Comparison of ENCODE assay signal across 8 cellular contexts in genomic region chr10:114172776-114173555, GRCh38.
A peak's percentile ranks its signal among the peaks of the same experiment; 100 is the strongest.
DNase-seq lines count a peak whose midpoint lies in the region; TF ChIP-seq lines count a peak whose summit lies in the region.

No MANE protein-coding gene starts in this region.

- H3K27ac ChIP-seq in KMS-11: peak overlapping the region; percentile 75; the same call in 1 of the 2 replicates

- TF ChIP-seq CTCF in AG10803 (conservative IDR thresholded peaks at IDR 0.05; ENCODE audit: low read length) (no peak), KMS-11 (conservative IDR thresholded peaks at IDR 0.05; ENCODE audit: low read depth, low read length) (no peak)

- H3K9ac ChIP-seq in KMS-11: peak overlapping the region; percentile 89

- peaks cover 55% of the 10 kb centered on the region; the same call in 1 of the 2 replicates for H3K79me2 ChIP-seq in KMS-11 (ENCODE audit: insufficient read depth, low read depth)

- peak overlapping the region; percentile 97 for H2AFZ ChIP-seq in KMS-11 (ENCODE audit: low read depth)

- H3K4me3 ChIP-seq in AG10803 (ENCODE audit: low read length) (peak overlapping the region; percentile 98), KMS-11 (IDR thresholded peaks at IDR 0.05; ENCODE audit: insufficient read depth, low read depth, low read length) (no peak overlapping the region)

- DNase-seq in AG10803 (ENCODE audit: low read depth) (no peak), midbrain (lab: John Stamatoyannopoulos, UW) (peak; percentile 31), COR-L47 (lab: John Stamatoyannopoulos, UW) (no peak), NCI-H1694 (lab: John Stamatoyannopoulos, UW) (no peak), NCI-H345 treated with DMSO at 0.1 percent for 48 hours (lab: John Stamatoyannopoulos, UW; ENCODE audit: unreplicated experiment) (no peak), NCI-H187 treated with DMSO at 0.1 percent for 48 hours (lab: John Stamatoyannopoulos, UW) (no peak)
- peak; percentile 4 for DNase-seq in central memory CD4-positive, alpha-beta T cell

- peak overlapping the region; percentile 74 for H3K4me2 ChIP-seq in KMS-11

- peaks cover 33% of the 10 kb centered on the region for H3K4me1 ChIP-seq in KMS-11 (ENCODE audit: low read depth, poor library complexity, severe bottlenecking)

- no peaks in the 10 kb centered on the region for H4K20me1 ChIP-seq in KMS-11 (ENCODE audit: insufficient read depth)

- H3K36me3 ChIP-seq in KMS-11 (ENCODE audit: insufficient read depth): no peaks in the 10 kb centered on the region

- no peaks in the 10 kb centered on the region for H3K27me3 ChIP-seq in KMS-11 (ENCODE audit: insufficient read depth, low read depth)

Comparison
In these comparisons a context has a peak if more than half of its experiments do, and no peak if none do; other contexts are left out.
1. DNase-seq: peak in central memory CD4-positive, alpha-beta T cell (single experiment) and midbrain (single experiment); none in AG10803 (single experiment), COR-L47 (single experiment), NCI-H1694 (single experiment), NCI-H345 treated with DMSO at 0.1 percent for 48 hours (single experiment) and NCI-H187 treated with DMSO at 0.1 percent for 48 hours (single experiment).